9 cellular contexts compared by ENCODE assay signal in genomic region chr19:46347985-46348384, GRCh38. TPM values are rescaled to one million over a fixed set of nuclear protein-coding genes. Genes with fewer than 3 reads are reported as not detected.
DNase-seq lines count a peak whose midpoint lies in the region; TF ChIP-seq lines count a peak whose summit lies in the region.
"Had no signal": no experiment of that assay in that cellular context is flagged by ENCODE, and none has a peak within 500 bp of the region (broad histone marks: within the 10 kb centered on the region; RNA-seq: fewer than 3 reads in every experiment).

No MANE protein-coding gene starts in this region.

- H3K36me3 Mint-ChIP-seq in activated naive CD4-positive, alpha-beta T cell treated with anti-CD3 and anti-CD28 coated beads, Interleukin-2, amount 50 U/mL, for 24 hours = peaks cover 4% of the 10 kb centered on the region
- H3K36me3 Mint-ChIP-seq in activated T-helper 1 cell treated with anti-CD3 and anti-CD28 coated beads, Interleukin-12 subunit alpha, Interleukin-12 subunit beta, Interleukin-2, Interleukin-4 antibody, amounts not matched to agents 30 ng/mL and 10 ng/mL and 1 ng/mL, durations not matched to agents 14 hours and 24 hours and 36 hours (ENCODE audit: low read depth) = peaks cover 29% of the 10 kb centered on the region
- H3K36me3 Mint-ChIP-seq in immature natural killer cell = peaks cover 0 to 4% (median 0%) of the 10 kb centered on the region in 3 donors

- H3K4me1 ChIP-seq in suprapubic skin = peaks cover 54% of the 10 kb centered on the region

- intact Hi-C loops in activated T-helper 1 cell treated with anti-CD3 and anti-CD28 coated beads, Interleukin-12 subunit alpha, Interleukin-12 subunit beta, Interleukin-2, Interleukin-4 antibody, amounts not matched to agents 30 ng/mL and 10 ng/mL and 1 ng/mL, durations not matched to agents 14 hours and 24 hours and 36 hours (cut with micrococcal nuclease) = loop anchor here (1.0 to 10.0 kb wide), 5 partner anchors 14 to 486 kb away; partner anchors contain the start of genes CCDC61, FOXA3, IRF2BP1 and SYMPK

- H3K36me3 ChIP-seq in suprapubic skin = peaks cover under 1% of the 10 kb centered on the region

- no peaks in the 10 kb centered on the region for H3K9me3 ChIP-seq in suprapubic skin

- peak overlapping the region; percentile 91 for H3K27ac Mint-ChIP-seq in activated naive CD4-positive, alpha-beta T cell treated with anti-CD3 and anti-CD28 coated beads, Interleukin-2, amount 50 U/mL, for 24 hours
- H3K27ac Mint-ChIP-seq in activated T-helper 1 cell treated with anti-CD3 and anti-CD28 coated beads, Interleukin-12 subunit alpha, Interleukin-12 subunit beta, Interleukin-2, Interleukin-4 antibody, amounts not matched to agents 30 ng/mL and 10 ng/mL and 1 ng/mL, durations not matched to agents 14 hours and 24 hours and 36 hours = peak overlapping the region; percentile 93
- peak overlapping the region in 4 of 6 donors; percentile 77 to 94 (median 88) for H3K27ac Mint-ChIP-seq in immature natural killer cell

- no peak for TF ChIP-seq CTCF in suprapubic skin (IDR thresholded peaks at IDR 0.05)

- no peak overlapping the region for H3K27ac ChIP-seq in suprapubic skin

- H3K4me3 Mint-ChIP-seq in activated naive CD4-positive, alpha-beta T cell treated with anti-CD3 and anti-CD28 coated beads, Interleukin-2, amount 50 U/mL, for 24 hours = peak overlapping the region; percentile 96
- H3K4me3 Mint-ChIP-seq in activated T-helper 1 cell treated with anti-CD3 and anti-CD28 coated beads, Interleukin-12 subunit alpha, Interleukin-12 subunit beta, Interleukin-2, Interleukin-4 antibody, amounts not matched to agents 30 ng/mL and 10 ng/mL and 1 ng/mL, durations not matched to agents 14 hours and 24 hours and 36 hours = peak overlapping the region; percentile 94
- peak overlapping the region; percentile 94 to 98 (median 97) for H3K4me3 Mint-ChIP-seq in immature natural killer cell

- H3K27me3 Mint-ChIP-seq in activated naive CD4-positive, alpha-beta T cell treated with anti-CD3 and anti-CD28 coated beads, Interleukin-2, amount 50 U/mL, for 24 hours = no peaks in the 10 kb centered on the region
- peaks cover 8% of the 10 kb centered on the region for H3K27me3 Mint-ChIP-seq in activated T-helper 1 cell treated with anti-CD3 and anti-CD28 coated beads, Interleukin-12 subunit alpha, Interleukin-12 subunit beta, Interleukin-2, Interleukin-4 antibody, amounts not matched to agents 30 ng/mL and 10 ng/mL and 1 ng/mL, durations not matched to agents 14 hours and 24 hours and 36 hours (ENCODE audit: insufficient read depth)
- H3K27me3 Mint-ChIP-seq in immature natural killer cell (ENCODE audit: low read depth in 3 of 3) = peaks cover 17 to 20% (median 17%) of the 10 kb centered on the region in 3 donors

- no peaks in the 10 kb centered on the region for H3K9me3 Mint-ChIP-seq in activated naive CD4-positive, alpha-beta T cell treated with anti-CD3 and anti-CD28 coated beads, Interleukin-2, amount 50 U/mL, for 24 hours
- no peaks in the 10 kb centered on the region for H3K9me3 Mint-ChIP-seq in activated T-helper 1 cell treated with anti-CD3 and anti-CD28 coated beads, Interleukin-12 subunit alpha, Interleukin-12 subunit beta, Interleukin-2, Interleukin-4 antibody, amounts not matched to agents 30 ng/mL and 10 ng/mL and 1 ng/mL, durations not matched to agents 14 hours and 24 hours and 36 hours
- H3K9me3 Mint-ChIP-seq in immature natural killer cell = no peaks in the 10 kb centered on the region

- peaks cover 56% of the 10 kb centered on the region for H3K4me1 Mint-ChIP-seq in activated naive CD4-positive, alpha-beta T cell treated with anti-CD3 and anti-CD28 coated beads, Interleukin-2, amount 50 U/mL, for 24 hours
- peaks cover 51% of the 10 kb centered on the region for H3K4me1 Mint-ChIP-seq in activated T-helper 1 cell treated with anti-CD3 and anti-CD28 coated beads, Interleukin-12 subunit alpha, Interleukin-12 subunit beta, Interleukin-2, Interleukin-4 antibody, amounts not matched to agents 30 ng/mL and 10 ng/mL and 1 ng/mL, durations not matched to agents 14 hours and 24 hours and 36 hours (ENCODE audit: low read depth)
- peaks cover 67 to 74% of the 10 kb centered on the region in 2 donors for H3K4me1 Mint-ChIP-seq in immature natural killer cell

- no peak for DNase-seq in activated naive CD4-positive, alpha-beta T cell treated with Interleukin-2 at 50 U/mL for 16 hours
- no peak for DNase-seq in activated T-helper 1 cell treated with anti-CD3 and anti-CD28 coated beads, Interleukin-12 subunit alpha, Interleukin-12 subunit beta, Interleukin-2, Interleukin-4 antibody, amounts not matched to agents 30 ng/mL and 10 ng/mL and 1 ng/mL, durations not matched to agents 14 hours and 24 hours and 36 hours (ENCODE audit: low spot score)
- no peak for DNase-seq in immature natural killer cell
- no peak for DNase-seq in suprapubic skin (ENCODE audit: low spot score in 2 of 2)
- DNase-seq in GM19238 (ENCODE audit: insufficient read length, low spot score) = no peak
- DNase-seq in NCI-H1105 (lab: John Stamatoyannopoulos, UW) = no peak
- no peak for DNase-seq in globus pallidus (ENCODE audit: low spot score)
- DNase-seq: DMS79 had no signal

- peak overlapping the region; percentile 85 for H3K4me3 ChIP-seq in suprapubic skin

- TF ChIP-seq EP300 in suprapubic skin (IDR thresholded peaks at IDR 0.05) = no peak

- no peaks in the 10 kb centered on the region for H3K27me3 ChIP-seq in suprapubic skin

- 76% methylated on average over 5 of the region's 5 CpGs for WGBS in suprapubic skin

- TF ChIP-seq POLR2A in suprapubic skin (IDR thresholded peaks at IDR 0.05) = no peak

RNA-seq across cellular contexts. Expression of gene PPP5C, which starts 1.1 kb away (rescaled TPM):
- 160 and 173 TPM in 2 replicates for total RNA-seq in activated T-helper 1 cell treated with anti-CD3 and anti-CD28 coated beads, Interleukin-12 subunit alpha, Interleukin-12 subunit beta, Interleukin-2, Interleukin-4 antibody, amounts not matched to agents 30 ng/mL and 10 ng/mL and 1 ng/mL, durations not matched to agents 14 hours and 24 hours and 36 hours
- 10 to 100 TPM; 25.0 to 80.9 (median 63.8) TPM for polyA plus RNA-seq in immature natural killer cell
- 10 to 100 TPM; 38.2 to 66.0 (median 51.3) TPM for total RNA-seq in suprapubic skin

RNA-seq across cellular contexts. Expression of gene HIF3A, which starts 51.1 kb away (rescaled TPM):
- not detected in 2 replicates for total RNA-seq in activated T-helper 1 cell treated with anti-CD3 and anti-CD28 coated beads, Interleukin-12 subunit alpha, Interleukin-12 subunit beta, Interleukin-2, Interleukin-4 antibody, amounts not matched to agents 30 ng/mL and 10 ng/mL and 1 ng/mL, durations not matched to agents 14 hours and 24 hours and 36 hours
- not detected for polyA plus RNA-seq in immature natural killer cell
- 10 to 100 TPM in 2 of 4 donors, 1 to 10 TPM in 2; 6.6 to 30.0 (median 18.5) TPM for total RNA-seq in suprapubic skin
